Comparison of ENCODE assay signal across 8 cellular contexts in genomic region chr4:6200011-6200921, GRCh38. TPM values are rescaled to one million over a fixed set of nuclear protein-coding genes. Genes with fewer than 3 reads are reported as not detected.
DNase-seq lines count a peak whose midpoint lies in the region; ATAC-seq and TF ChIP-seq lines count a peak whose summit lies in the region.

Gene JAKMIP1 (minus strand): TSS chr4:6200549. CDS start chr4:6112850, 87,699 bp downstream.

- H3K4me1 Mint-ChIP-seq in activated CD8-positive, alpha-beta T cell treated with anti-CD3 and anti-CD28 coated beads, Interleukin-2, amount 10 ng/mL, durations not matched to agents 7 days and 5 days (ENCODE audit: low read depth) = peaks cover 35% of the 10 kb centered on the region

- TF ChIP-seq CTCF in HFF-Myc (IDR thresholded peaks at IDR 0.05; ENCODE audit: low read depth, low read length, missing control alignments) = no peak

- CTCF ChIA-PET in activated CD8-positive, alpha-beta T cell treated with anti-CD3 and anti-CD28 coated beads, Interleukin-2, amount 10 ng/mL, durations not matched to agents 7 days and 5 days (lab: Charles Lee) = interaction anchor here (1.3 to 2.6 kb wide), 6 partner anchors 19 to 202 kb away, joined by 3 to 17 read pairs (median 6); no protein-coding TSS in a partner anchor

- no peaks in the 10 kb centered on the region for H3K9me3 ChIP-seq in effector memory CD4-positive, alpha-beta T cell (ENCODE audit: control insufficient read depth, low read length)

- DNase-seq in HFF-Myc (ENCODE audit: extremely low read depth, low read depth) (no peak), NCI-H1694 treated with DMSO at 0.1 percent for 48 hours (lab: John Stamatoyannopoulos, UW) (peak; percentile 14), middle frontal gyrus (ENCODE audit: extremely low spot score, low spot score) (peak; percentile 59), Kasumi-1 (lab: John Stamatoyannopoulos, UW) (no peak)
- peak; percentile 85 for DNase-seq in activated CD8-positive, alpha-beta T cell treated with anti-CD3 and anti-CD28 coated beads, Interleukin-2, amount 10 ng/mL, durations not matched to agents 7 days and 5 days
- peak; percentile 80 to 86 (median 83) for DNase-seq in effector memory CD4-positive, alpha-beta T cell
- peak; percentile 77 for DNase-seq in stimulated activated CD8-positive, alpha-beta memory T cell treated with anti-CD3 and anti-CD28 coated beads, Interleukin-4, amount 100 ng/mL, for 24 hours (ENCODE audit: low read depth)

- H3K4me1 ChIP-seq in effector memory CD4-positive, alpha-beta T cell (ENCODE audit: control insufficient read depth, insufficient read depth, low read length, poor library complexity, severe bottlenecking) = peaks cover 14% of the 10 kb centered on the region

- no peak within 1 kb of the TSS for H3K27ac ChIP-seq in effector memory CD4-positive, alpha-beta T cell (ENCODE audit: insufficient read depth, low read length, poor library complexity, severe bottlenecking)

- H3K36me3 Mint-ChIP-seq in activated CD8-positive, alpha-beta T cell treated with anti-CD3 and anti-CD28 coated beads, Interleukin-2, amount 10 ng/mL, durations not matched to agents 7 days and 5 days (ENCODE audit: low read depth) = peaks cover 11% of the 10 kb centered on the region

- H3K27me3 ChIP-seq in effector memory CD4-positive, alpha-beta T cell (replicated peaks; ENCODE audit: control insufficient read depth, insufficient read depth, low read length, poor library complexity, severe bottlenecking) = no peaks in the 10 kb centered on the region

- ATAC-seq in activated CD8-positive, alpha-beta T cell treated with anti-CD3 and anti-CD28 coated beads, Interleukin-2, amount 10 ng/mL, durations not matched to agents 7 days and 5 days = peak; percentile 80

- peak within 1 kb of the TSS; percentile 33 for H3K4me3 ChIP-seq in HFF-Myc (replicated peaks; ENCODE audit: low read depth, low read length)
- peak within 1 kb of the TSS; percentile 64 for H3K4me3 ChIP-seq in effector memory CD4-positive, alpha-beta T cell (ENCODE audit: insufficient read depth, low read depth, low read length, poor library complexity, severe bottlenecking)

- no peaks in the 10 kb centered on the region for H3K36me3 ChIP-seq in effector memory CD4-positive, alpha-beta T cell (ENCODE audit: control insufficient read depth, insufficient read depth, low read length)

- peaks cover 45% of the 10 kb centered on the region for H3K27me3 Mint-ChIP-seq in activated CD8-positive, alpha-beta T cell treated with anti-CD3 and anti-CD28 coated beads, Interleukin-2, amount 10 ng/mL, durations not matched to agents 7 days and 5 days (ENCODE audit: low read depth)

- H3K4me3 Mint-ChIP-seq in activated CD8-positive, alpha-beta T cell treated with anti-CD3 and anti-CD28 coated beads, Interleukin-2, amount 10 ng/mL, durations not matched to agents 7 days and 5 days = peak within 1 kb of the TSS; percentile 76

- H3K27ac Mint-ChIP-seq in activated CD8-positive, alpha-beta T cell treated with anti-CD3 and anti-CD28 coated beads, Interleukin-2, amount 10 ng/mL, durations not matched to agents 7 days and 5 days = peak within 1 kb of the TSS; percentile 60

- peak; percentile 49 for TF ChIP-seq POLR2A in GM15510 (IDR thresholded peaks at IDR 0.05; ENCODE audit: borderline replicate concordance, extremely low read depth, insufficient read length)

- peaks cover 4% of the 10 kb centered on the region for H3K9me3 Mint-ChIP-seq in activated CD8-positive, alpha-beta T cell treated with anti-CD3 and anti-CD28 coated beads, Interleukin-2, amount 10 ng/mL, durations not matched to agents 7 days and 5 days (ENCODE audit: insufficient read depth)

- POLR2A ChIA-PET in activated CD8-positive, alpha-beta T cell treated with anti-CD3 and anti-CD28 coated beads, Interleukin-2, amount 10 ng/mL, durations not matched to agents 7 days and 5 days (lab: Charles Lee) = interaction anchor here (0.8 to 4.9 kb wide), 4 partner anchors 19 to 202 kb away, joined by 3 to 150 read pairs (median 4); no protein-coding TSS in a partner anchor

RNA-seq across cellular contexts. Expression of gene JAKMIP1, which starts in this region (rescaled TPM):
- 1 to 10 TPM; 9.3 to 9.6 TPM for total RNA-seq in activated CD8-positive, alpha-beta T cell treated with anti-CD3 and anti-CD28 coated beads, Interleukin-2, amount 10 ng/mL, durations not matched to agents 7 days and 5 days

Comparison
In these comparisons a context has a peak if more than half of its experiments do, and no peak if none do; other contexts are left out.
1. DNase-seq: peak in NCI-H1694 treated with DMSO at 0.1 percent for 48 hours (single experiment), activated CD8-positive, alpha-beta T cell treated with anti-CD3 and anti-CD28 coated beads, Interleukin-2, amount 10 ng/mL, durations not matched to agents 7 days and 5 days (single experiment), effector memory CD4-positive, alpha-beta T cell (3 of 3), middle frontal gyrus (single experiment) and stimulated activated CD8-positive, alpha-beta memory T cell treated with anti-CD3 and anti-CD28 coated beads, Interleukin-4, amount 100 ng/mL, for 24 hours (single experiment); none in HFF-Myc (single experiment) and Kasumi-1 (0 of 2).